In genomic region chr20:42444799-42445198, GRCh38 we compare ENCODE assay signal across 25 cellular contexts.
"Had no signal": no experiment of that assay in that cellular context is flagged by ENCODE, and none has a peak within 500 bp of the region (broad histone marks: within the 10 kb centered on the region; RNA-seq: fewer than 3 reads in every experiment).

No MANE protein-coding gene starts in this region.

- H3K27me3 ChIP-seq: colonic mucosa, esophagus muscularis mucosa, foreskin keratinocyte, hepatocyte, ovary, right lobe of liver, thyroid gland, vagina had no signal

- DNase-seq: colonic mucosa; effector CD8-positive, alpha-beta T cell; endodermal cell; foreskin keratinocyte; left colon; natural killer cell; occipital lobe; ovary; posterior cingulate gyrus; psoas muscle; right lobe of liver; stimulated activated CD4-positive, alpha-beta T cell treated with anti-CD3 and anti-CD28 coated beads, Interleukin-12 subunit alpha, Interleukin-12 subunit beta, amount 100 ng/mL, for 4 hours; stimulated activated CD4-positive, alpha-beta T cell treated with anti-CD3 and anti-CD28 coated beads, Interleukin-1b, Interleukin-23, amount 100 ng/mL, for 48 hours; stimulated activated CD4-positive, alpha-beta T cell treated with anti-CD3 and anti-CD28 coated beads, Interleukin-4, amount 100 ng/mL, for 1 hour; stimulated activated CD8-positive, alpha-beta memory T cell treated with anti-CD3 and anti-CD28 coated beads, Interleukin-4, amount 100 ng/mL, for 48 hours; stimulated activated naive CD4-positive, alpha-beta T cell; stimulated activated naive CD8-positive, alpha-beta T cell treated with anti-CD3 and anti-CD28 coated beads, Interleukin-15, amount 100 ng/mL, for 72 hours; thyroid gland; trophoblast cell had no signal

- H3K36me3 ChIP-seq: colonic mucosa, esophagus muscularis mucosa, ovary, right lobe of liver, thyroid gland, vagina had no signal

- ATAC-seq: foreskin keratinocyte; left colon; natural killer cell; right lobe of liver; stimulated activated naive CD8-positive, alpha-beta T cell treated with anti-CD3 and anti-CD28 coated beads, Interleukin-15, amount 100 ng/mL, for 72 hours had no signal

- H3K9me3 ChIP-seq: colonic mucosa, esophagus muscularis mucosa, ovary, psoas muscle, right lobe of liver, thyroid gland, vagina had no signal

- H3K4me3 ChIP-seq: colonic mucosa, esophagus muscularis mucosa, hepatocyte, lung, ovary, psoas muscle, right lobe of liver, smooth muscle cell, thyroid gland, vagina had no signal

- H3K4me1 ChIP-seq: colonic mucosa, esophagus muscularis mucosa, foreskin keratinocyte, psoas muscle, right lobe of liver, thyroid gland had no signal

- H3K27ac ChIP-seq: colonic mucosa, epithelial cell of prostate, esophagus muscularis mucosa, foreskin keratinocyte, hepatocyte, ovary, psoas muscle, right lobe of liver, thyroid gland, vagina had no signal
